ENCODE assay signal across 8 cellular contexts in genomic region chr17:17994271-17994670, GRCh38. TPM values are rescaled to one million over a fixed set of nuclear protein-coding genes. Genes with fewer than 3 reads are reported as not detected.
DNase-seq lines count a peak whose midpoint lies in the region; ATAC-seq, FAIRE-seq and TF ChIP-seq lines count a peak whose summit lies in the region.

No MANE protein-coding gene starts in this region.

- H3K9me3 ChIP-seq in A549, result no peaks in the 10 kb centered on the region
- no peaks in the 10 kb centered on the region for H3K9me3 ChIP-seq in upper lobe of right lung
- H3K9me3 ChIP-seq in upper lobe of left lung, result no peaks in the 10 kb centered on the region

- H3K36me3 ChIP-seq in GM23338 (ENCODE audit: insufficient read depth) (no peaks in the 10 kb centered on the region), upper lobe of right lung (no peaks in the 10 kb centered on the region), upper lobe of left lung (peaks cover 0 to 5% (median 0%) of the 10 kb centered on the region in 4 donors)

- peak; percentile 38 to 48; a peak in 3 of 5 replicates for TF ChIP-seq RAD21 in A549 (conservative IDR thresholded peaks at IDR 0.05 in 1 of 2, IDR thresholded peaks at IDR 0.05 in 1 of 2)

- no peaks in the 10 kb centered on the region for H3F3A ChIP-seq in GM23338 (replicated peaks; ENCODE audit: low read depth)

- no peak overlapping the region for H3K27ac Mint-ChIP-seq in GM23338

- WGBS in A549 (ENCODE audit: missing lambda C conversion rate), result 63% methylated on average over 13 of the region's 13 CpGs
- 37 to 65% methylated on average over 7 to 13 of the region's 13 CpGs for WGBS in upper lobe of left lung, 2 donors

- H3K4me2 ChIP-seq in A549 (no peak overlapping the region), GM23338 (no peak overlapping the region)

- no peaks in the 10 kb centered on the region for H3K9me2 ChIP-seq in GM23338 (ENCODE audit: insufficient read depth)

- peaks cover 2% of the 10 kb centered on the region; the same call in 1 of the 3 replicates for H3K4me1 Mint-ChIP-seq in GM23338

- H3K27ac ChIP-seq in A549 (peak overlapping the region in 1 of 2 experiments; percentile 84; a peak in 2 of 6 replicates), GM23338 (ENCODE audit: low read depth) (no peak overlapping the region), VCaP (no peak overlapping the region), upper lobe of right lung (no peak overlapping the region), upper lobe of left lung (no peak overlapping the region)

- H3K4me1 ChIP-seq in A549 (peaks cover 40% of the 10 kb centered on the region), GM23338 (ENCODE audit: insufficient read depth) (no peaks in the 10 kb centered on the region; the same call in 1 of the 2 replicates), upper lobe of right lung (no peaks in the 10 kb centered on the region), upper lobe of left lung (no peaks in the 10 kb centered on the region)

- peaks cover 3% of the 10 kb centered on the region for H3K27me3 Mint-ChIP-seq in GM23338 (ENCODE audit: insufficient read depth, low read depth, poor library complexity)

- TF ChIP-seq POLR2A in A549 (IDR thresholded peaks at IDR 0.05; ENCODE audit: low read length) (no peak), upper lobe of left lung (IDR thresholded peaks at IDR 0.05) (no peak)

- no peaks in the 10 kb centered on the region; the same call in 2 of the 3 replicates for H3K36me3 Mint-ChIP-seq in GM23338 (ENCODE audit: low read depth)

- no peaks in the 10 kb centered on the region for H3K27me3 ChIP-seq in GM23338 (ENCODE audit: insufficient read depth)
- no peaks in the 10 kb centered on the region for H3K27me3 ChIP-seq in upper lobe of right lung
- no peaks in the 10 kb centered on the region for H3K27me3 ChIP-seq in upper lobe of left lung

- no peaks in the 10 kb centered on the region for H4K20me1 ChIP-seq in GM23338 (replicated peaks; ENCODE audit: insufficient read depth)

- DNase-seq in A549 (ENCODE audit: low read depth in 1 of 2, low spot score in 1 of 2), result peak; percentile 62 to 74
- peak; percentile 91 for DNase-seq in GM23338 (ENCODE audit: low spot score)
- DNase-seq in iPS DF 19.7 (ENCODE audit: low read depth, low spot score), result peak; percentile 45
- no peak for DNase-seq in upper lobe of right lung
- DNase-seq in NCI-H2196 treated with DMSO at 0.1 percent for 48 hours (lab: John Stamatoyannopoulos, UW; ENCODE audit: unreplicated experiment), result no peak
- DNase-seq in upper lobe of left lung, result no peak
- no peak for DNase-seq in GM19239 (ENCODE audit: insufficient read length, low spot score)

- H2AFZ ChIP-seq in GM23338, result peak overlapping the region; percentile 84; the same call in 1 of the 2 replicates

- CTCF ChIA-PET in A549 (lab: Yijun Ruan, JAX), result interaction anchor here (0.6 to 4.8 kb wide), 21 partner anchors 8 to 134 kb away, joined by 3 to 34 read pairs (median 4); no protein-coding TSS in a partner anchor

- peak; percentile 73 to 82 for ATAC-seq in A549
- ATAC-seq in GM23338, result peak; percentile 97
- ATAC-seq in upper lobe of right lung, result peak; percentile 33
- no peak for ATAC-seq in upper lobe of left lung (ENCODE audit: low FRiP score in 2 of 2)

- TF ChIP-seq EP300 in A549 (IDR thresholded peaks at IDR 0.05), result no peak
- no peak for TF ChIP-seq EP300 in upper lobe of left lung (IDR thresholded peaks at IDR 0.05)

- FAIRE-seq in A549 (lab: Jason Lieb, UNC) (no peak), GM19239 (lab: Jason Lieb, UNC) (no peak)

- no peaks in the 10 kb centered on the region; the same call in 2 of the 3 replicates for H3K9me3 Mint-ChIP-seq in GM23338

- intact Hi-C loops in upper lobe of right lung (cut with DNase I), result no loop called here

- POLR2A ChIA-PET in A549 (lab: Yijun Ruan, JAX), result no interaction called here

- H3K4me3 ChIP-seq in A549, result no peak overlapping the region
- no peak overlapping the region for H3K4me3 ChIP-seq in GM23338
- H3K4me3 ChIP-seq in upper lobe of right lung, result no peak overlapping the region
- no peak overlapping the region for H3K4me3 ChIP-seq in upper lobe of left lung

- no peak overlapping the region for H3K4me3 Mint-ChIP-seq in GM23338

- TF ChIP-seq CTCF in A549 (IDR thresholded peaks at IDR 0.05) (peak; percentile 52), GM23338 (conservative IDR thresholded peaks at IDR 0.05; ENCODE audit: low read depth in 2 of 2) (peak; percentile 66 to 78), VCaP (conservative IDR thresholded peaks at IDR 0.05) (peak; percentile 34), upper lobe of right lung (IDR thresholded peaks at IDR 0.05) (peak; percentile 29), upper lobe of left lung (IDR thresholded peaks at IDR 0.05) (no peak)

- H3K79me2 ChIP-seq in GM23338 (replicated peaks; ENCODE audit: insufficient read depth), result no peaks in the 10 kb centered on the region

TF ChIP-seq in A549, 52 proteins besides CTCF, POLR2A, EP300 and RAD21:
- no peak for TF ChIP-seq HES2 (IDR thresholded peaks at IDR 0.05)
- no peak for TF ChIP-seq HOXA7 (CRISPR knock-in tag; IDR thresholded peaks at IDR 0.05)
- peak; percentile 20; the same call in 1 of the 2 replicates for TF ChIP-seq MAX (IDR thresholded peaks at IDR 0.05)
- no peak for TF ChIP-seq NFE2L2 (conservative IDR thresholded peaks at IDR 0.05; ENCODE audit: low read length)
- TF ChIP-seq SMC3 (IDR thresholded peaks at IDR 0.05), result peak; percentile 43; the same call in 1 of the 3 replicates
- no peak for TF ChIP-seq HOXB5 (CRISPR knock-in tag; IDR thresholded peaks at IDR 0.05)
TF ChIP-seq in A549: peak in this region for 2.

RNA-seq across cellular contexts. Expression of gene DRC3, which starts 21.6 kb away (rescaled TPM):
- polyA plus RNA-seq in A549 (2011; rRNA removed) (2.9 and 3.1 TPM in 2 replicates), A549 (2017; fragmentation: RNase III; extraction: RNeasy Plus Mini Kit Qiagen cat#74134 plus additional on column Dnase treatment) (1.9 to 2.9 TPM (median 2.2 TPM) in 3 replicates), GM23338 (2016; fragmentation: Nextera tagmentation; extraction: Ambion mirVana) (0.42 and 1.1 TPM in 2 replicates)
- 1.9 and 2.1 TPM in 2 replicates for polyA plus RNA-seq in A549 (2012; cell fraction: cytosol; rRNA removed)
- 6.5 and 8.3 TPM in 2 replicates for polyA plus RNA-seq in A549 (2012; cell fraction: nucleus; rRNA removed)
- 3.1 and 5.5 TPM in 2 replicates for polyA minus RNA-seq in A549 (2011; rRNA and poly(A)+ RNA removed)
- not detected in 2 replicates for total RNA-seq in GM23338 (2014; rRNA removed; shearing (Covaris generic))
- total RNA-seq in upper lobe of right lung (3.3 TPM), upper lobe of left lung (10 to 100 TPM in 4 of 6 donors, 1 to 10 TPM in 2; 1.5 to 46.2 (median 11.4) TPM)

RNA-seq across cellular contexts. Expression of gene TOM1L2, which starts 22.1 kb away (rescaled TPM):
- polyA plus RNA-seq in A549 (2011; rRNA removed), result 19.0 and 19.2 TPM in 2 replicates
- 13.2 and 15.9 TPM in 2 replicates for polyA plus RNA-seq in A549 (2012; cell fraction: cytosol; rRNA removed)
- 48.7 and 49.5 TPM in 2 replicates for polyA plus RNA-seq in A549 (2012; cell fraction: nucleus; rRNA removed)
- polyA plus RNA-seq in A549 (2017; fragmentation: RNase III; extraction: RNeasy Plus Mini Kit Qiagen cat#74134 plus additional on column Dnase treatment), result 21.1 to 25.8 TPM (median 24.7 TPM) in 3 replicates
- 27.8 and 28.8 TPM in 2 replicates for polyA minus RNA-seq in A549 (2011; rRNA and poly(A)+ RNA removed)
- 3.0 and 3.3 TPM in 2 replicates for total RNA-seq in GM23338 (2014; rRNA removed; shearing (Covaris generic))
- 1.7 and 3.3 TPM in 2 replicates for polyA plus RNA-seq in GM23338 (2016; fragmentation: Nextera tagmentation; extraction: Ambion mirVana)
- total RNA-seq in upper lobe of right lung, result 76.7 TPM
- total RNA-seq in upper lobe of left lung, result 100 to 1,000 TPM in 1 of 6 donors, 10 to 100 TPM in 5; 54.2 to 134 (median 72.9) TPM

RNA-seq across cellular contexts. Expression of gene ATPAF2, which starts 44.7 kb away (rescaled TPM):
- polyA plus RNA-seq in A549 (2011; rRNA removed) (20.0 and 22.3 TPM in 2 replicates), A549 (2017; fragmentation: RNase III; extraction: RNeasy Plus Mini Kit Qiagen cat#74134 plus additional on column Dnase treatment) (20.7 to 21.4 TPM (median 21.3 TPM) in 3 replicates), GM23338 (2016; fragmentation: Nextera tagmentation; extraction: Ambion mirVana) (24.3 and 24.7 TPM in 2 replicates)
- 29.6 and 33.3 TPM in 2 replicates for polyA plus RNA-seq in A549 (2012; cell fraction: cytosol; rRNA removed)
- 55.7 and 61.1 TPM in 2 replicates for polyA plus RNA-seq in A549 (2012; cell fraction: nucleus; rRNA removed)
- polyA minus RNA-seq in A549 (2011; rRNA and poly(A)+ RNA removed), result 25.4 and 29.8 TPM in 2 replicates
- 25.7 and 33.4 TPM in 2 replicates for total RNA-seq in GM23338 (2014; rRNA removed; shearing (Covaris generic))
- total RNA-seq in upper lobe of right lung (26.3 TPM), upper lobe of left lung (10 to 100 TPM; 19.2 to 68.1 (median 30.7) TPM)

RNA-seq across cellular contexts. Expression of gene GID4, which starts 44.9 kb away (rescaled TPM):
- 11.2 and 11.9 TPM in 2 replicates for polyA plus RNA-seq in A549 (2011; rRNA removed)
- polyA plus RNA-seq in A549 (2012; cell fraction: cytosol; rRNA removed), result 5.4 and 6.3 TPM in 2 replicates
- polyA plus RNA-seq in A549 (2012; cell fraction: nucleus; rRNA removed), result 3.2 and 4.1 TPM in 2 replicates
- polyA plus RNA-seq in A549 (2017; fragmentation: RNase III; extraction: RNeasy Plus Mini Kit Qiagen cat#74134 plus additional on column Dnase treatment), result 11.4 to 11.6 TPM (median 11.5 TPM) in 3 replicates
- polyA minus RNA-seq in A549 (2011; rRNA and poly(A)+ RNA removed), result 17.4 and 20.3 TPM in 2 replicates
- total RNA-seq in GM23338 (2014; rRNA removed; shearing (Covaris generic)), result 11.2 and 11.8 TPM in 2 replicates
- polyA plus RNA-seq in GM23338 (2016; fragmentation: Nextera tagmentation; extraction: Ambion mirVana), result 5.6 and 6.3 TPM in 2 replicates
- total RNA-seq in upper lobe of right lung, result 11.6 TPM
- 10 to 100 TPM in 3 of 6 donors, 1 to 10 TPM in 3; 6.3 to 17.1 (median 9.8) TPM for total RNA-seq in upper lobe of left lung

Comparison
In these comparisons a context has a peak if more than half of its experiments do, and no peak if none do; other contexts are left out.
1. ATAC-seq: peak in A549 (2 of 2), GM23338 (single experiment) and upper lobe of right lung (single experiment); none in upper lobe of left lung (0 of 2).
2. DNase-seq: peak in A549 (2 of 2), GM23338 (single experiment) and iPS DF 19.7 (single experiment); none in upper lobe of right lung (single experiment), NCI-H2196 treated with DMSO at 0.1 percent for 48 hours (single experiment), upper lobe of left lung (0 of 2) and GM19239 (single experiment).
3. CTCF ChIP-seq: peak in A549 (single experiment), GM23338 (2 of 2), VCaP (single experiment) and upper lobe of right lung (single experiment); none in upper lobe of left lung (0 of 6).
4. RNA of gene TOM1L2, which starts 22.1 kb away (total RNA-seq): 54.2 to 134 TPM in upper lobe of left lung and 76.7 TPM in upper lobe of right lung (single experiment); 3.0 to 3.3 TPM in GM23338; every median in the first group is over 10 times any median in the second.